Comparison of ENCODE assay signal across 6 cellular contexts in the genomic region with DNA sequence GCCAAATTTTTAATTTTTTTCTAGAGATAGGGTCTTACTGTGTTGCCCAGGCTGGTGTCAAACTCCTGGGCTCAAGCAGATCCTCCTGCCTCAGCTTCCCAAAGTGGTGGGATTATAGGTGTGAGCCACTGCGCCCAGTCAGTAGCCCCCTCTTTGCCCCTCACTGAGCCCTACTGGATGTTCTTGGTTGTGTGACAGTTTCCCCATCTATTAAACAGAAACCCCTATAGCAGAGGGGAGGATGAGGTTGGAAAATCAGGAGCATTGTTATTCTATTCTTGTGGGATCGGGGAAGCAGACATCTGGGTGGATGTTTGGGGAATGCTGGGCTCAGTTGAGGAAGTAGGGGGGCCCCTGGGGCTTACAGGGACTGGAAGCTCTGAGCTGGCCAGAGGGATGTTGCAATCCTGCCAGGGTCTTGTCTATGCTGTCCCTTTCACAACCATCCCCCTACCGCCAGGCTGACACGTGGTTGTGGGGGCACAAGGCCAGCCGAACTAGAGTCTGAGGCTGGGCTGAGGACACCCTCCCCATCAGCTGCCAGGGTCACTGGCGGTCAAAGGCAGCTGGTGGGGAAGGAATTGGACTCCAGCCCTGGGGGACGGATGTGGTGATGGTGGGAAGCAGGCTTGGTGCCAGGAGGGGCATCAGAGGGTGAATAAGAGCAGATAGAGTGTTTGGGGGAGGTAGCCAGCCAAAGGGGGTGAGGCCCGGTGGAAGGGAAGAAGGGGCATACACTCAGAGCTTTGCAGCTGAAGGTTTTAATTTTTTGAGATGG. TPM values are rescaled to one million over a fixed set of nuclear protein-coding genes. Genes with fewer than 3 reads are reported as not detected.
DNase-seq lines count a peak whose midpoint lies in the region; ATAC-seq lines count a peak whose summit lies in the region.

No MANE protein-coding gene starts in this region.

- ATAC-seq in left ventricle myocardium superior: peak; percentile 84
- no peak for ATAC-seq in stimulated activated memory B cell treated with anti-CD40 and anti-IgM and Interleukin-4, amounts not matched to agents 10 μg/mL and 1 μg/mL and 100 μg/mL, for 72 hours

- H3K36me3 ChIP-seq in SJCRH30: no peaks in the 10 kb centered on the region

- H3K4me3 ChIP-seq in SJCRH30: no peak overlapping the region

- H3K9me3 Mint-ChIP-seq in stimulated activated memory B cell treated with anti-CD40 and anti-IgM and Interleukin-4, amounts not matched to agents 10 μg/mL and 1 μg/mL and 100 μg/mL, for 72 hours: no peaks in the 10 kb centered on the region

- no peak overlapping the region for H3K4me3 Mint-ChIP-seq in stimulated activated memory B cell treated with anti-CD40 and anti-IgM and Interleukin-4, amounts not matched to agents 10 μg/mL and 1 μg/mL and 100 μg/mL, for 72 hours

- no peaks in the 10 kb centered on the region for H3K27me3 ChIP-seq in SJCRH30

- intact Hi-C loops in left ventricle myocardium superior (cut with micrococcal nuclease): no loop called here

- H3K27me3 Mint-ChIP-seq in stimulated activated memory B cell treated with anti-CD40 and anti-IgM and Interleukin-4, amounts not matched to agents 10 μg/mL and 1 μg/mL and 100 μg/mL, for 72 hours: peaks cover 30% of the 10 kb centered on the region

- DNase-seq in SJCRH30 (peak; percentile 95), left ventricle myocardium superior (peak; percentile 84), substantia nigra (lab: John Stamatoyannopoulos, UW) (peak in 48 of 49 donors; percentile 17 to 92 (median 76)), NCI-H1694 (lab: John Stamatoyannopoulos, UW) (no peak)
- DNase-seq in stimulated activated CD4-positive, alpha-beta T cell treated with anti-CD3 and anti-CD28 coated beads, Interleukin-15, amount 100 ng/mL, for 24 hours: no peak

- peaks cover 26% of the 10 kb centered on the region for H3K4me1 ChIP-seq in SJCRH30

- no peaks in the 10 kb centered on the region for H3K36me3 Mint-ChIP-seq in stimulated activated memory B cell treated with anti-CD40 and anti-IgM and Interleukin-4, amounts not matched to agents 10 μg/mL and 1 μg/mL and 100 μg/mL, for 72 hours

- no peaks in the 10 kb centered on the region for H3K9me3 ChIP-seq in SJCRH30 (replicated peaks)

- H3K4me1 Mint-ChIP-seq in stimulated activated memory B cell treated with anti-CD40 and anti-IgM and Interleukin-4, amounts not matched to agents 10 μg/mL and 1 μg/mL and 100 μg/mL, for 72 hours: peaks cover 15% of the 10 kb centered on the region

- no peak overlapping the region for H3K27ac Mint-ChIP-seq in stimulated activated memory B cell treated with anti-CD40 and anti-IgM and Interleukin-4, amounts not matched to agents 10 μg/mL and 1 μg/mL and 100 μg/mL, for 72 hours

- H3K27ac ChIP-seq in SJCRH30: peak overlapping the region; percentile 48
- H3K27ac ChIP-seq in substantia nigra (ENCODE audit: low read depth, low read length, poor library complexity, severe bottlenecking): peak overlapping the region; percentile 71

RNA-seq across cellular contexts. Expression of a gene that starts 10.9 kb away (rescaled TPM):
- total RNA-seq in SJCRH30 (2014; rRNA removed; shearing (Covaris generic)): 18.3 and 22.9 TPM in 2 replicates
- 1.7 TPM for total RNA-seq in left ventricle myocardium superior

RNA-seq across cellular contexts. Expression of a gene that starts 16.7 kb away (rescaled TPM):
- 0.20 TPM in 1 of 2 replicates, not detected in the other for total RNA-seq in SJCRH30 (2014; rRNA removed; shearing (Covaris generic))
- not detected for total RNA-seq in left ventricle myocardium superior

RNA-seq across cellular contexts. Expression of a gene that starts 19.7 kb away (rescaled TPM):
- total RNA-seq in SJCRH30 (2014; rRNA removed; shearing (Covaris generic)): 4.5 and 6.5 TPM in 2 replicates
- total RNA-seq in left ventricle myocardium superior: 18.9 TPM

RNA-seq across cellular contexts. Expression of a gene that starts 20.5 kb away (rescaled TPM):
- total RNA-seq in SJCRH30 (2014; rRNA removed; shearing (Covaris generic)): not detected in 2 replicates
- total RNA-seq in left ventricle myocardium superior: not detected

RNA-seq across cellular contexts. Expression of a gene that starts 29.9 kb away (rescaled TPM):
- 36.0 and 37.9 TPM in 2 replicates for total RNA-seq in SJCRH30 (2014; rRNA removed; shearing (Covaris generic))
- total RNA-seq in left ventricle myocardium superior: 97.6 TPM

Comparison
In these comparisons a context has a peak if more than half of its experiments do, and no peak if none do; other contexts are left out.
1. DNase-seq: peak in SJCRH30 (2 of 2), left ventricle myocardium superior (single experiment) and substantia nigra (48 of 49); none in stimulated activated CD4-positive, alpha-beta T cell treated with anti-CD3 and anti-CD28 coated beads, Interleukin-15, amount 100 ng/mL, for 24 hours (single experiment) and NCI-H1694 (single experiment).